ENCODE assay signal across 8 cellular contexts in genomic region chr3:187011915-187012314, GRCh38.
DNase-seq lines count a peak whose midpoint lies in the region; ATAC-seq and TF ChIP-seq lines count a peak whose summit lies in the region.

No MANE protein-coding gene starts in this region.

- DNase-seq in NOMO-1 treated with dmso at 0.1 percent for 144 hours (lab: John Stamatoyannopoulos, UW; ENCODE audit: unreplicated experiment) = peak; percentile 91
- no peak for DNase-seq in mucosa of descending colon
- DNase-seq in NCI-H1048 (lab: John Stamatoyannopoulos, UW) = no peak
- DNase-seq in NCI-H748 (lab: John Stamatoyannopoulos, UW; ENCODE audit: unreplicated experiment) = no peak
- DNase-seq in stimulated activated CD4-positive, alpha-beta T cell treated with anti-CD3 and anti-CD28 coated beads, Interleukin-4, amount 100 ng/mL, for 4 hours = no peak

- no peaks in the 10 kb centered on the region for H3K9me3 ChIP-seq in mucosa of descending colon

- no peak for TF ChIP-seq CTCF in mucosa of descending colon (IDR thresholded peaks at IDR 0.05)

- peak; percentile 58 for ATAC-seq in GM18511 (IDR thresholded peaks at IDR 0.05; ENCODE audit: unreplicated experiment)
- ATAC-seq in HG02642 (IDR thresholded peaks at IDR 0.05; ENCODE audit: poor library complexity, unreplicated experiment) = peak; percentile 43
- peak; percentile 49 for ATAC-seq in mucosa of descending colon
- ATAC-seq in GM18870 (IDR thresholded peaks at IDR 0.05; ENCODE audit: unreplicated experiment) = no peak

- no peaks in the 10 kb centered on the region for H3K36me3 ChIP-seq in mucosa of descending colon (ENCODE audit: low read depth)

- intact Hi-C loops in mucosa of descending colon (cut with DNase I, micrococcal nuclease) = no loop called here

- H3K4me3 ChIP-seq in mucosa of descending colon = no peak overlapping the region

- H3K4me1 ChIP-seq in mucosa of descending colon (ENCODE audit: low read depth) = no peaks in the 10 kb centered on the region
